17 cellular contexts compared by ENCODE assay signal in the genomic region with DNA sequence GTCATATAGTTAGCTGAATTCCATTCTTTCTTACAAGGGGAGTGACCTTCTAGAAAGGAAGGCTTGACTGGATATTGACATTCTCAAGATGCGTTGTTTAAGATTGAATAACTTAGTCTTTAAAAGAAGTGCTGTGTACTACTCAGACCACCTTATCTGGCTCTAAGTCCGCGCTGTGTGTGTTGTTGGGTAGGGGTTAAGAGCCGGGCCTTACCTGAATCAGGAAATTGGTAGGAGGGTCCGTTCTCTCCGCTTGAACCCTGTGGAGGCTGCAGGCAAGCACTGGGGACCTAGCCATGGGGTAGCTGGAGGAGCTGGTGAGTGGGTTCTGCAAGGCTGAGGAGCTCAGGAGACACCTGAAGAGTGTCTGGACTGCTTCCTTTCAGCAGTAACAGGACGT. TPM values are rescaled to one million over a fixed set of nuclear protein-coding genes. Genes with fewer than 3 reads are reported as not detected.
DNase-seq lines count a peak whose midpoint lies in the region; ATAC-seq and TF ChIP-seq lines count a peak whose summit lies in the region.
"Had no signal": no experiment of that assay in that cellular context is flagged by ENCODE, and none has a peak within 500 bp of the region (broad histone marks: within the 10 kb centered on the region; RNA-seq: fewer than 3 reads in every experiment).

No MANE protein-coding gene starts in this region.

- no peak for TF ChIP-seq CTCF in GM23338 (conservative IDR thresholded peaks at IDR 0.05; ENCODE audit: low read depth in 2 of 2)
- TF ChIP-seq CTCF in progenitor cell of endocrine pancreas (IDR thresholded peaks at IDR 0.05; ENCODE audit: unreplicated experiment) = no peak

- H3K9me2 ChIP-seq in GM23338 (ENCODE audit: insufficient read depth) = no peaks in the 10 kb centered on the region; the same call in 1 of the 2 replicates

- H3K36me3 ChIP-seq in GM23338 (ENCODE audit: insufficient read depth) = no peaks in the 10 kb centered on the region
- H3K36me3 ChIP-seq: HAP-1 had no signal

- no peak for DNase-seq in activated naive CD4-positive, alpha-beta T cell treated with anti-CD3 and anti-CD28 coated beads for 36 hours
- DNase-seq in GM23338 (ENCODE audit: low spot score) (no peak), T-helper 17 cell (no peak), progenitor cell of endocrine pancreas (ENCODE audit: low spot score, unreplicated experiment) (no peak), superior temporal gyrus (ENCODE audit: extremely low spot score) (no peak)
- no peak for DNase-seq in activated CD4-positive, alpha-beta T cell treated with anti-CD3 and anti-CD28 coated beads for 48 hours
- DNase-seq in stimulated activated CD4-positive, alpha-beta T cell treated with anti-CD3 and anti-CD28 coated beads, Interleukin-1b, Interleukin-23, amount 100 ng/mL, for 48 hours = no peak
- DNase-seq: C1 segment of cervical spinal cord; CD8-positive, alpha-beta T cell; COR-L47; DMS153; DMS79 treated with DMSO at 0.1 percent for 48 hours; EL had no signal

- H3K4me1 Mint-ChIP-seq in activated naive CD4-positive, alpha-beta T cell treated with anti-CD3 and anti-CD28 coated beads, Interleukin-2, amount 50 U/mL, for 24 hours = peaks cover 28% of the 10 kb centered on the region
- H3K4me1 Mint-ChIP-seq in activated naive CD4-positive, alpha-beta T cell treated with anti-CD3 and anti-CD28 coated beads for 36 hours (ENCODE audit: low read depth) = peaks cover 27% of the 10 kb centered on the region
- H3K4me1 Mint-ChIP-seq in GM23338 (peaks cover 9% of the 10 kb centered on the region), T-helper 17 cell (peaks cover 18% of the 10 kb centered on the region), progenitor cell of endocrine pancreas (ENCODE audit: low read depth) (no peaks in the 10 kb centered on the region)
- H3K4me1 Mint-ChIP-seq: B cell had no signal

- no peaks in the 10 kb centered on the region for H3K9me3 ChIP-seq in T-helper 17 cell (ENCODE audit: control insufficient read depth, low read length, poor library complexity, severe bottlenecking)
- H3K9me3 ChIP-seq: HAP-1 had no signal

- H3K9me3 Mint-ChIP-seq in activated naive CD4-positive, alpha-beta T cell treated with anti-CD3 and anti-CD28 coated beads, Interleukin-2, amount 50 U/mL, for 24 hours = no peaks in the 10 kb centered on the region
- H3K9me3 Mint-ChIP-seq in activated naive CD4-positive, alpha-beta T cell treated with anti-CD3 and anti-CD28 coated beads for 36 hours = no peaks in the 10 kb centered on the region
- H3K9me3 Mint-ChIP-seq in GM23338 (no peaks in the 10 kb centered on the region), progenitor cell of endocrine pancreas (ENCODE audit: low read depth) (no peaks in the 10 kb centered on the region)
- H3K9me3 Mint-ChIP-seq: CD8-positive, alpha-beta T cell had no signal

- no peak overlapping the region for H3K4me3 ChIP-seq in GM23338
- H3K4me3 ChIP-seq: HAP-1 had no signal

- 0 out of 2 replicates have a peak overlapping the region, but pooled peaks have one; percentile 10 for H2AFZ ChIP-seq in GM23338

- no peaks in the 10 kb centered on the region for H4K20me1 ChIP-seq in GM23338 (replicated peaks; ENCODE audit: insufficient read depth)

- H3K27ac Mint-ChIP-seq in activated naive CD4-positive, alpha-beta T cell treated with anti-CD3 and anti-CD28 coated beads, Interleukin-2, amount 50 U/mL, for 24 hours = no peak overlapping the region
- H3K27ac Mint-ChIP-seq in activated naive CD4-positive, alpha-beta T cell treated with anti-CD3 and anti-CD28 coated beads for 36 hours = no peak overlapping the region
- H3K27ac Mint-ChIP-seq in GM23338 (no peak overlapping the region), T-helper 17 cell (peak overlapping the region; percentile 88), progenitor cell of endocrine pancreas (peak overlapping the region; percentile 22)
- H3K27ac Mint-ChIP-seq: B cell; CD8-positive, alpha-beta T cell had no signal

- intact Hi-C loops in activated naive CD4-positive, alpha-beta T cell treated with anti-CD3 and anti-CD28 coated beads for 36 hours (cut with micrococcal nuclease) = no loop called here

- H3K4me2 ChIP-seq in GM23338 = no peak overlapping the region

- no peaks in the 10 kb centered on the region for H3K27me3 Mint-ChIP-seq in activated naive CD4-positive, alpha-beta T cell treated with anti-CD3 and anti-CD28 coated beads, Interleukin-2, amount 50 U/mL, for 24 hours
- no peaks in the 10 kb centered on the region for H3K27me3 Mint-ChIP-seq in activated naive CD4-positive, alpha-beta T cell treated with anti-CD3 and anti-CD28 coated beads for 36 hours (ENCODE audit: low read depth)
- peaks cover 3% of the 10 kb centered on the region for H3K27me3 Mint-ChIP-seq in GM23338 (ENCODE audit: insufficient read depth, low read depth, poor library complexity)
- H3K27me3 Mint-ChIP-seq in T-helper 17 cell = no peaks in the 10 kb centered on the region
- peaks cover 3% of the 10 kb centered on the region for H3K27me3 Mint-ChIP-seq in progenitor cell of endocrine pancreas
- H3K27me3 Mint-ChIP-seq: B cell had no signal

- ATAC-seq in GM23338 (no peak), T-helper 17 cell (no peak)
- ATAC-seq: CD8-positive, alpha-beta T cell had no signal

- H3K27ac ChIP-seq in GM23338 (ENCODE audit: low read depth) = no peak overlapping the region

- H3K27me3 ChIP-seq in GM23338 (ENCODE audit: insufficient read depth) = no peaks in the 10 kb centered on the region

- CTCF ChIA-PET in activated naive CD4-positive, alpha-beta T cell treated with anti-CD3 and anti-CD28 coated beads for 36 hours (lab: Charles Lee) = interaction anchor here (0.9 to 8.9 kb wide), 4 partner anchors 15 to 129 kb away, joined by 3 to 73 read pairs (median 4); no protein-coding TSS in a partner anchor

- no peaks in the 10 kb centered on the region; the same call in 1 of the 2 replicates for H3K4me1 ChIP-seq in GM23338 (ENCODE audit: insufficient read depth)
- H3K4me1 ChIP-seq: HAP-1 had no signal

- no peaks in the 10 kb centered on the region for H3F3A ChIP-seq in GM23338 (replicated peaks; ENCODE audit: low read depth)

- no peaks in the 10 kb centered on the region for H3K79me2 ChIP-seq in GM23338 (replicated peaks; ENCODE audit: insufficient read depth)

- H3K36me3 Mint-ChIP-seq in activated naive CD4-positive, alpha-beta T cell treated with anti-CD3 and anti-CD28 coated beads, Interleukin-2, amount 50 U/mL, for 24 hours = no peaks in the 10 kb centered on the region
- H3K36me3 Mint-ChIP-seq in activated naive CD4-positive, alpha-beta T cell treated with anti-CD3 and anti-CD28 coated beads for 36 hours (ENCODE audit: low read depth) = no peaks in the 10 kb centered on the region
- H3K36me3 Mint-ChIP-seq in GM23338 (ENCODE audit: low read depth) (no peaks in the 10 kb centered on the region), T-helper 17 cell (ENCODE audit: low read depth) (no peaks in the 10 kb centered on the region), progenitor cell of endocrine pancreas (ENCODE audit: insufficient read depth) (no peaks in the 10 kb centered on the region)
- H3K36me3 Mint-ChIP-seq: CD8-positive, alpha-beta T cell had no signal

- H3K4me3 Mint-ChIP-seq in activated naive CD4-positive, alpha-beta T cell treated with anti-CD3 and anti-CD28 coated beads, Interleukin-2, amount 50 U/mL, for 24 hours = peak overlapping the region; percentile 41
- no peak overlapping the region for H3K4me3 Mint-ChIP-seq in activated naive CD4-positive, alpha-beta T cell treated with anti-CD3 and anti-CD28 coated beads for 36 hours
- H3K4me3 Mint-ChIP-seq in GM23338 = no peak overlapping the region
- H3K4me3 Mint-ChIP-seq in T-helper 17 cell = peak overlapping the region; percentile 77
- no peak overlapping the region for H3K4me3 Mint-ChIP-seq in progenitor cell of endocrine pancreas (ENCODE audit: low read depth)
- H3K4me3 Mint-ChIP-seq: B cell; CD8-positive, alpha-beta T cell had no signal

TF ChIP-seq in GM23338, 12 proteins besides CTCF, POLR2A, EP300 and RAD21 (continues in another document):
- no peak for TF ChIP-seq REST (IDR thresholded peaks at IDR 0.05; ENCODE audit: unreplicated experiment)
- no peak for TF ChIP-seq JUNB (IDR thresholded peaks at IDR 0.05; ENCODE audit: unreplicated experiment)
- no peak for TF ChIP-seq ZNF114 (CRISPR knock-in tag; IDR thresholded peaks at IDR 0.05)

RNA-seq across cellular contexts. Expression of gene SCML4, which starts 9.0 kb away (rescaled TPM):
- total RNA-seq in activated naive CD4-positive, alpha-beta T cell treated with anti-CD3 and anti-CD28 coated beads for 36 hours = 10 to 100 TPM in 1 of 2 experiments, 1 to 10 TPM in 1; 9.1 to 10.7 TPM
- not detected in 2 replicates for total RNA-seq in GM23338 (2014; rRNA removed; shearing (Covaris generic))
- polyA plus RNA-seq in GM23338 (2016; fragmentation: Nextera tagmentation; extraction: Ambion mirVana) = not detected in 2 replicates
- total RNA-seq in T-helper 17 cell (10 to 100 TPM; 49.6 to 58.3 TPM), progenitor cell of endocrine pancreas (0.31 and 0.69 TPM in 2 replicates)
- total RNA-seq: H1 had no signal
- polyA plus RNA-seq: H1 had no signal

Comparison
In these comparisons a context has a peak if more than half of its experiments do, and no peak if none do; other contexts are left out.
1. H3K4me3 Mint-ChIP-seq: peak in activated naive CD4-positive, alpha-beta T cell treated with anti-CD3 and anti-CD28 coated beads, Interleukin-2, amount 50 U/mL, for 24 hours (single experiment) and T-helper 17 cell (single experiment); none in activated naive CD4-positive, alpha-beta T cell treated with anti-CD3 and anti-CD28 coated beads for 36 hours (single experiment), GM23338 (single experiment) and progenitor cell of endocrine pancreas (single experiment).
2. H3K27ac Mint-ChIP-seq: peak in T-helper 17 cell (single experiment) and progenitor cell of endocrine pancreas (single experiment); none in activated naive CD4-positive, alpha-beta T cell treated with anti-CD3 and anti-CD28 coated beads, Interleukin-2, amount 50 U/mL, for 24 hours (single experiment), activated naive CD4-positive, alpha-beta T cell treated with anti-CD3 and anti-CD28 coated beads for 36 hours (single experiment) and GM23338 (single experiment).
3. RNA of gene SCML4, which starts 9.0 kb away (total RNA-seq): 49.6 to 58.3 TPM in T-helper 17 cell; 9.1 to 10.7 TPM in activated naive CD4-positive, alpha-beta T cell treated with anti-CD3 and anti-CD28 coated beads for 36 hours, 0.31 to 0.69 TPM in progenitor cell of endocrine pancreas and not detected in GM23338; every median in the first group is over 4 times any median in the second.